ENCODE assay signal across 12 cellular contexts in the genomic region with DNA sequence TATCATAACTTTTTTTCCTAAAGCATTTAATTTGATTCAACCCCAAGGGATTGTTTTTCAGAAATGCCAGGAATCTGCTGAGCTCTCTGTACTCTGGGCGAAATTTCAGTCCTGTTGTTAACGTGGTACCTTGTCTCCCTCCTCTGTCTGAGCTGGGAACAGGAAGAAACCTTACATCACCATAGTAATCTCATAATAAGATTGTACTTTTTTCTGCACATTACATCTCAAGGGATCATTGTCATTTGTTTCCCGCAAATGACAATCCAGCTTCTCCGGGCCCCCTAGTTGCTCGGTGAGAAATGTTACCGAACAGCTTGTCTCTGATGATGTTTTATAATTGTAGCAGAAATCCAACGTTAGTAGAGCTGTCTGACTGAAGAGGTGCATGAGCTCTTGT.
DNase-seq lines count a peak whose midpoint lies in the region; ATAC-seq lines count a peak whose summit lies in the region.
"Had no signal": no experiment of that assay in that cellular context is flagged by ENCODE, and none has a peak within 500 bp of the region (broad histone marks: within the 10 kb centered on the region; RNA-seq: fewer than 3 reads in every experiment).

No MANE protein-coding gene starts in this region.

- no peaks in the 10 kb centered on the region for H3K36me3 Mint-ChIP-seq in activated naive CD8-positive, alpha-beta T cell treated with anti-CD3 and anti-CD28 coated beads for 36 hours

- peaks cover 1% of the 10 kb centered on the region for H3K9me3 Mint-ChIP-seq in activated naive CD8-positive, alpha-beta T cell treated with anti-CD3 and anti-CD28 coated beads for 36 hours

- no peak for ATAC-seq in HG03432 (IDR thresholded peaks at IDR 0.05; ENCODE audit: unreplicated experiment)

- DNase-seq in NCI-H2171 treated with DMSO at 0.1 percent for 48 hours (lab: John Stamatoyannopoulos, UW) (peak; percentile 51), NCI-H2171 (lab: John Stamatoyannopoulos, UW) (no peak), SW480 (ENCODE audit: low spot score) (peak; percentile 3), iPS-NIHi7 (ENCODE audit: extremely low spot score) (peak; percentile 40), renal cortical epithelial cell (ENCODE audit: low read depth) (peak; percentile 50), DMS114 treated with DMSO at 0.1 percent for 48 hours (lab: John Stamatoyannopoulos, UW; ENCODE audit: unreplicated experiment) (no peak)
- DNase-seq in activated naive CD8-positive, alpha-beta T cell treated with anti-CD3 and anti-CD28 coated beads for 36 hours, result no peak
- DNase-seq: aorta; DMS53; stimulated activated CD4-positive, alpha-beta T cell treated with anti-CD3 and anti-CD28 coated beads, Interleukin-4, amount 100 ng/mL, for 24 hours; T-helper 9 cell had no signal

- no peak overlapping the region for H3K4me3 Mint-ChIP-seq in activated naive CD8-positive, alpha-beta T cell treated with anti-CD3 and anti-CD28 coated beads for 36 hours

- peaks cover 9% of the 10 kb centered on the region for H3K27me3 Mint-ChIP-seq in activated naive CD8-positive, alpha-beta T cell treated with anti-CD3 and anti-CD28 coated beads for 36 hours

- H3K27ac Mint-ChIP-seq in activated naive CD8-positive, alpha-beta T cell treated with anti-CD3 and anti-CD28 coated beads for 36 hours, result no peak overlapping the region

- no peaks in the 10 kb centered on the region for H3K4me1 Mint-ChIP-seq in activated naive CD8-positive, alpha-beta T cell treated with anti-CD3 and anti-CD28 coated beads for 36 hours

Comparison
In these comparisons a context has a peak if more than half of its experiments do, and no peak if none do; other contexts are left out.
1. DNase-seq: peak in NCI-H2171 treated with DMSO at 0.1 percent for 48 hours (single experiment), SW480 (single experiment), iPS-NIHi7 (single experiment) and renal cortical epithelial cell (single experiment); none in NCI-H2171 (single experiment), DMS114 treated with DMSO at 0.1 percent for 48 hours (single experiment) and activated naive CD8-positive, alpha-beta T cell treated with anti-CD3 and anti-CD28 coated beads for 36 hours (single experiment).